ENCODE assay signal across 28 cellular contexts in the genomic region with DNA sequence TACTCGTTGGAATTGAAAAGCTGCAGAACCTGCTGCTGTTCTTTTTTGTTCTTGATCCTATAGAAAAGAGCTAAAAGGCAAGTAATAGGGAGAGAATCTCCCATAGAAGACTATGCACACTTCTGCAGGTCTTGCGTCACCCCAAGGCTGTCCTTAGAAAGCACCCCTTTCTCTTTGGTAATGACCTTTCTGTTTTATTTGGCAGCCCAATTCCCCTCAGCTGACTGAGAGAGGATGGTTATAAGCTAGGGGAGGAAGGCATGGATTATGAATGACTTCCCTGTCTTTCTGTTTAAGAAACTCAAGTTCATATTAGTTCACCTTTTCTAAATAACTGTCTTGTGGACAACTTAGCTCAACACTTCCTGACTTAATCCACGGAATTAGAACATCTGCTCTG.
"Had no signal": no experiment of that assay in that cellular context is flagged by ENCODE, and none has a peak within 500 bp of the region (broad histone marks: within the 10 kb centered on the region; RNA-seq: fewer than 3 reads in every experiment).

No MANE protein-coding gene starts in this region.

- H3K4me3 Mint-ChIP-seq: mesothelial cell of epicardium; natural killer cell treated with Interleukin-12 subunit alpha and Interleukin-12 subunit beta and Interleukin-15 and Interleukin-18, amount 100 ng/mL, for 72 hours; neural progenitor cell; stimulated activated effector memory CD8-positive, alpha-beta T cell treated with anti-CD3 and anti-CD28 coated beads, Interleukin-12 subunit alpha, Interleukin-12 subunit beta, amount 100 ng/mL, for 72 hours had no signal

- H3K4me1 ChIP-seq: esophagus squamous epithelium, neural progenitor cell, right atrium auricular region, suprapubic skin, upper lobe of left lung, vagina had no signal

- DNase-seq: cortex of kidney; dorsolateral prefrontal cortex; effector memory CD4-positive, alpha-beta T cell; esophagus squamous epithelium; foreskin melanocyte; head of caudate nucleus; kidney; left cardiac atrium; left ventricle myocardium superior; mammary epithelial cell; nucleus accumbens; ovary; stimulated activated CD4-positive, alpha-beta T cell treated with anti-CD3 and anti-CD28 coated beads, Interleukin-4, amount 100 ng/mL, for 1 hour; stimulated activated CD8-positive, alpha-beta memory T cell treated with anti-CD3 and anti-CD28 coated beads, Interleukin-4, amount 100 ng/mL, for 48 hours; stimulated activated naive CD8-positive, alpha-beta T cell treated with anti-CD3 and anti-CD28 coated beads, Interleukin-15, Interleukin-2, amounts not matched to agents 100 U/mL and 50 U/mL, for 24 hours; thyroid gland; upper lobe of left lung had no signal

- H3K36me3 ChIP-seq: esophagus squamous epithelium, neural progenitor cell, ovary, right atrium auricular region, suprapubic skin, thyroid gland, upper lobe of left lung, vagina had no signal

- H3K27ac ChIP-seq: dorsolateral prefrontal cortex, epithelial cell of prostate, esophagus squamous epithelium, hepatocyte, neural progenitor cell, ovary, right atrium auricular region, suprapubic skin, thyroid gland, upper lobe of left lung, vagina had no signal

- H3K79me2 ChIP-seq: hepatocyte had no signal

- H3K9ac ChIP-seq: neural progenitor cell had no signal

- H3K9me3 ChIP-seq: esophagus squamous epithelium, ovary, right atrium auricular region, suprapubic skin, thyroid gland, upper lobe of left lung, vagina had no signal

- H3K36me3 Mint-ChIP-seq: mesothelial cell of epicardium; natural killer cell treated with Interleukin-12 subunit alpha and Interleukin-12 subunit beta and Interleukin-15 and Interleukin-18, amount 100 ng/mL, for 72 hours; neural progenitor cell; stimulated activated effector memory CD8-positive, alpha-beta T cell treated with anti-CD3 and anti-CD28 coated beads, Interleukin-12 subunit alpha, Interleukin-12 subunit beta, amount 100 ng/mL, for 72 hours had no signal

- FAIRE-seq: endometrium, kidney had no signal

- H3K9me3 Mint-ChIP-seq: mesothelial cell of epicardium; natural killer cell treated with Interleukin-12 subunit alpha and Interleukin-12 subunit beta and Interleukin-15 and Interleukin-18, amount 100 ng/mL, for 72 hours; neural progenitor cell; stimulated activated effector memory CD8-positive, alpha-beta T cell treated with anti-CD3 and anti-CD28 coated beads, Interleukin-12 subunit alpha, Interleukin-12 subunit beta, amount 100 ng/mL, for 72 hours had no signal

- H3K27me3 ChIP-seq: dorsolateral prefrontal cortex, esophagus squamous epithelium, hepatocyte, neural progenitor cell, ovary, right atrium auricular region, suprapubic skin, thyroid gland, upper lobe of left lung, vagina had no signal

- ATAC-seq: left cardiac atrium; left ventricle myocardium superior; natural killer cell treated with Interleukin-12 subunit alpha and Interleukin-12 subunit beta and Interleukin-15 and Interleukin-18, amount 100 ng/mL, for 72 hours; stimulated activated effector memory CD8-positive, alpha-beta T cell treated with anti-CD3 and anti-CD28 coated beads, Interleukin-12 subunit alpha, Interleukin-12 subunit beta, amount 100 ng/mL, for 72 hours; stimulated activated naive CD8-positive, alpha-beta T cell treated with anti-CD3 and anti-CD28 coated beads, Interleukin-15, Interleukin-2, amounts not matched to agents 100 U/mL and 50 U/mL, for 24 hours had no signal

- H3K4me1 Mint-ChIP-seq: stimulated activated effector memory CD8-positive, alpha-beta T cell treated with anti-CD3 and anti-CD28 coated beads, Interleukin-12 subunit alpha, Interleukin-12 subunit beta, amount 100 ng/mL, for 72 hours had no signal

- H3K4me2 ChIP-seq: hepatocyte, neural progenitor cell, smooth muscle cell had no signal

- H3K27ac Mint-ChIP-seq: mesothelial cell of epicardium; natural killer cell treated with Interleukin-12 subunit alpha and Interleukin-12 subunit beta and Interleukin-15 and Interleukin-18, amount 100 ng/mL, for 72 hours; neural progenitor cell; stimulated activated effector memory CD8-positive, alpha-beta T cell treated with anti-CD3 and anti-CD28 coated beads, Interleukin-12 subunit alpha, Interleukin-12 subunit beta, amount 100 ng/mL, for 72 hours had no signal

- H3K4me3 ChIP-seq: dorsolateral prefrontal cortex, esophagus squamous epithelium, hepatocyte, neural progenitor cell, ovary, right atrium auricular region, smooth muscle cell, suprapubic skin, thyroid gland, upper lobe of left lung, vagina had no signal

- H2AFZ ChIP-seq: hepatocyte, neural progenitor cell had no signal
